In the genomic region with DNA sequence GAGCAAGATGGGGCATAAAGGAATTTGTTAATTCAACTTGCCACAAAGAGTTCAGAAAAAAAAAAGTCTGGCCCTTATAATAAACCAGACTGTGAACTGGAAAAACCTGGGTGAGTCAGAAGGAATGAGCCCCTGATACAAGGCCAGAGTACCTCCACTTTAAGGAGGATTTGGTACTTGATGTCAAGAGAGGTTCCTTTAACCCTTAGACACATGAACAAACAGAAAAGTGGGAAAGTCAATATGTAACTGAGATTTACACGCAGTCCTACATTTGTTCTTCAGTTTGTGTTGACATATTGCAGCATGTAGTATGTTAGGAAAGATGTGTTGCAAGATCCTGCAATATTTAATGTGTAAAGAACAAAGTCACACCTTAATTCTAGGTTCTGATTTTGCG, we compare ENCODE assay signal across 1 cellular context.
TF ChIP-seq lines count a peak whose summit lies in the region.

No MANE protein-coding gene starts in this region.

TF ChIP-seq in HepG2, 621 proteins besides CTCF, POLR2A, EP300 and RAD21 (continued from another document and continues in another):
- TF ChIP-seq, protein P1, sequence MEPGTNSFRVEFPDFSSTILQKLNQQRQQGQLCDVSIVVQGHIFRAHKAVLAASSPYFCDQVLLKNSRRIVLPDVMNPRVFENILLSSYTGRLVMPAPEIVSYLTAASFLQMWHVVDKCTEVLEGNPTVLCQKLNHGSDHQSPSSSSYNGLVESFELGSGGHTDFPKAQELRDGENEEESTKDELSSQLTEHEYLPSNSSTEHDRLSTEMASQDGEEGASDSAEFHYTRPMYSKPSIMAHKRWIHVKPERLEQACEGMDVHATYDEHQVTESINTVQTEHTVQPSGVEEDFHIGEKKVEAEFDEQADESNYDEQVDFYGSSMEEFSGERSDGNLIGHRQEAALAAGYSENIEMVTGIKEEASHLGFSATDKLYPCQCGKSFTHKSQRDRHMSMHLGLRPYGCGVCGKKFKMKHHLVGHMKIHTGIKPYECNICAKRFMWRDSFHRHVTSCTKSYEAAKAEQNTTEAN (CRISPR knock-in tag; conservative IDR thresholded peaks at IDR 0.05): no peak
- TF ChIP-seq NR2C2 (CRISPR knock-in tag; IDR thresholded peaks at IDR 0.05; ENCODE audit: borderline replicate concordance): peak; percentile 53; the same call in 1 of the 2 replicates
- peak; percentile 26 for TF ChIP-seq SKI (IDR thresholded peaks at IDR 0.05; ENCODE audit: partially characterized antibody)
- TF ChIP-seq GATAD1 (CRISPR knock-in tag; IDR thresholded peaks at IDR 0.05): no peak
- TF ChIP-seq, protein P2, sequence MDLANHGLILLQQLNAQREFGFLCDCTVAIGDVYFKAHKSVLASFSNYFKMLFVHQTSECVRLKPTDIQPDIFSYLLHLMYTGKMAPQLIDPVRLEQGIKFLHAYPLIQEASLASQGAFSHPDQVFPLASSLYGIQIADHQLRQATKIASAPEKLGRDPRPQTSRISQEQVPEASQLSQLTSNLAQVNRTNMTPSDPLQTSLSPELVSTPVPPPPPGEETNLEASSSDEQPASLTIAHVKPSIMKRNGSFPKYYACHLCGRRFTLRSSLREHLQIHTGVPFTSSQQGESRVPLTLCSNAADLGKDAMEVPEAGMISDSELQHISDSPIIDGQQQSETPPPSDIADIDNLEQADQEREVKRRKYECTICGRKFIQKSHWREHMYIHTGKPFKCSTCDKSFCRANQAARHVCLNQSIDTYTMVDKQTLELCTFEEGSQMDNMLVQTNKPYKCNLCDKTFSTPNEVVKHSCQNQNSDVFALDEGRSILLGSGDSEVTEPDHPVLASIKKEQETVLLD (CRISPR knock-in tag; IDR thresholded peaks at IDR 0.05; ENCODE audit: low read depth): no peak
- TF ChIP-seq RBAK (CRISPR knock-in tag; IDR thresholded peaks at IDR 0.05): no peak
- TF ChIP-seq, protein P3, sequence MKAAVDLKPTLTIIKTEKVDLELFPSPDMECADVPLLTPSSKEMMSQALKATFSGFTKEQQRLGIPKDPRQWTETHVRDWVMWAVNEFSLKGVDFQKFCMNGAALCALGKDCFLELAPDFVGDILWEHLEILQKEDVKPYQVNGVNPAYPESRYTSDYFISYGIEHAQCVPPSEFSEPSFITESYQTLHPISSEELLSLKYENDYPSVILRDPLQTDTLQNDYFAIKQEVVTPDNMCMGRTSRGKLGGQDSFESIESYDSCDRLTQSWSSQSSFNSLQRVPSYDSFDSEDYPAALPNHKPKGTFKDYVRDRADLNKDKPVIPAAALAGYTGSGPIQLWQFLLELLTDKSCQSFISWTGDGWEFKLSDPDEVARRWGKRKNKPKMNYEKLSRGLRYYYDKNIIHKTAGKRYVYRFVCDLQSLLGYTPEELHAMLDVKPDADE (CRISPR knock-in tag; IDR thresholded peaks at IDR 0.05): no peak
- TF ChIP-seq, protein P4, sequence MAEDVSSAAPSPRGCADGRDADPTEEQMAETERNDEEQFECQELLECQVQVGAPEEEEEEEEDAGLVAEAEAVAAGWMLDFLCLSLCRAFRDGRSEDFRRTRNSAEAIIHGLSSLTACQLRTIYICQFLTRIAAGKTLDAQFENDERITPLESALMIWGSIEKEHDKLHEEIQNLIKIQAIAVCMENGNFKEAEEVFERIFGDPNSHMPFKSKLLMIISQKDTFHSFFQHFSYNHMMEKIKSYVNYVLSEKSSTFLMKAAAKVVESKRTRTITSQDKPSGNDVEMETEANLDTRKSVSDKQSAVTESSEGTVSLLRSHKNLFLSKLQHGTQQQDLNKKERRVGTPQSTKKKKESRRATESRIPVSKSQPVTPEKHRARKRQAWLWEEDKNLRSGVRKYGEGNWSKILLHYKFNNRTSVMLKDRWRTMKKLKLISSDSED (CRISPR knock-in tag; IDR thresholded peaks at IDR 0.05): no peak
- no peak for TF ChIP-seq NPAS2 (CRISPR knock-in tag; IDR thresholded peaks at IDR 0.05; ENCODE audit: borderline replicate concordance)
- TF ChIP-seq ZNF33B (CRISPR knock-in tag; IDR thresholded peaks at IDR 0.05): no peak
- peak; percentile 44; the same call in 1 of the 2 replicates for TF ChIP-seq ZNF24 (IDR thresholded peaks at IDR 0.05)
- TF ChIP-seq, protein P5, sequence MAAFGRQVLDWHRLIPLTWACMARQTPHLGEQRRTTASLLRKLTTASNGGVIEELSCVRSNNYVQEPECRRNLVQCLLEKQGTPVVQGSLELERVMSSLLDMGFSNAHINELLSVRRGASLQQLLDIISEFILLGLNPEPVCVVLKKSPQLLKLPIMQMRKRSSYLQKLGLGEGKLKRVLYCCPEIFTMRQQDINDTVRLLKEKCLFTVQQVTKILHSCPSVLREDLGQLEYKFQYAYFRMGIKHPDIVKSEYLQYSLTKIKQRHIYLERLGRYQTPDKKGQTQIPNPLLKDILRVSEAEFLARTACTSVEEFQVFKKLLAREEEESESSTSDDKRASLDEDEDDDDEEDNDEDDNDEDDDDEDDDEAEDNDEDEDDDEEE (CRISPR knock-in tag; IDR thresholded peaks at IDR 0.05): no peak
- TF ChIP-seq, protein P6, sequence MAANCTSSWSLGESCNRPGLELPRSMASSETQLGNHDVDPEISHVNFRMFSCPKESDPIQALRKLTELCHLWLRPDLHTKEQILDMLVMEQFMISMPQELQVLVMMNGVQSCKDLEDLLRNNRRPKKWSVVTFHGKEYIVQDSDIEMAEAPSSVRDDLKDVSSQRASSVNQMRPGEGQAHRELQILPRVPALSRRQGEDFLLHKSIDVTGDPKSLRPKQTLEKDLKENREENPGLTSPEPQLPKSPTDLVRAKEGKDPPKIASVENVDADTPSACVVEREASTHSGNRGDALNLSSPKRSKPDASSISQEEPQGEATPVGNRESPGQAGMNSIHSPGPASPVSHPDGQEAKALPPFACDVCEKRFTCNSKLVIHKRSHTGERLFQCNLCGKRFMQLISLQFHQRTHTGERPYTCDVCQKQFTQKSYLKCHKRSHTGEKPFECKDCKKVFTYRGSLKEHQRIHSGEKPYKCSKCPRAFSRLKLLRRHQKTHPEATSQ (CRISPR knock-in tag; IDR thresholded peaks at IDR 0.05; ENCODE audit: borderline replicate concordance): no peak
- TF ChIP-seq, protein P7, sequence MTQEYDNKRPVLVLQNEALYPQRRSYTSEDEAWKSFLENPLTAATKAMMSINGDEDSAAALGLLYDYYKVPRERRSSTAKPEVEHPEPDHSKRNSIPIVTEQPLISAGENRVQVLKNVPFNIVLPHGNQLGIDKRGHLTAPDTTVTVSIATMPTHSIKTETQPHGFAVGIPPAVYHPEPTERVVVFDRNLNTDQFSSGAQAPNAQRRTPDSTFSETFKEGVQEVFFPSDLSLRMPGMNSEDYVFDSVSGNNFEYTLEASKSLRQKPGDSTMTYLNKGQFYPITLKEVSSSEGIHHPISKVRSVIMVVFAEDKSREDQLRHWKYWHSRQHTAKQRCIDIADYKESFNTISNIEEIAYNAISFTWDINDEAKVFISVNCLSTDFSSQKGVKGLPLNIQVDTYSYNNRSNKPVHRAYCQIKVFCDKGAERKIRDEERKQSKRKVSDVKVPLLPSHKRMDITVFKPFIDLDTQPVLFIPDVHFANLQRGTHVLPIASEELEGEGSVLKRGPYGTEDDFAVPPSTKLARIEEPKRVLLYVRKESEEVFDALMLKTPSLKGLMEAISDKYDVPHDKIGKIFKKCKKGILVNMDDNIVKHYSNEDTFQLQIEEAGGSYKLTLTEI (CRISPR knock-in tag; conservative IDR thresholded peaks at IDR 0.05): no peak
- TF ChIP-seq, protein P8, sequence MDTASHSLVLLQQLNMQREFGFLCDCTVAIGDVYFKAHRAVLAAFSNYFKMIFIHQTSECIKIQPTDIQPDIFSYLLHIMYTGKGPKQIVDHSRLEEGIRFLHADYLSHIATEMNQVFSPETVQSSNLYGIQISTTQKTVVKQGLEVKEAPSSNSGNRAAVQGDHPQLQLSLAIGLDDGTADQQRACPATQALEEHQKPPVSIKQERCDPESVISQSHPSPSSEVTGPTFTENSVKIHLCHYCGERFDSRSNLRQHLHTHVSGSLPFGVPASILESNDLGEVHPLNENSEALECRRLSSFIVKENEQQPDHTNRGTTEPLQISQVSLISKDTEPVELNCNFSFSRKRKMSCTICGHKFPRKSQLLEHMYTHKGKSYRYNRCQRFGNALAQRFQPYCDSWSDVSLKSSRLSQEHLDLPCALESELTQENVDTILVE (CRISPR knock-in tag; IDR thresholded peaks at IDR 0.05): no peak
- TF ChIP-seq ZBTB21 (CRISPR knock-in tag; IDR thresholded peaks at IDR 0.05): no peak
- no peak for TF ChIP-seq SMAD9 (CRISPR knock-in tag; IDR thresholded peaks at IDR 0.05)
- no peak for TF ChIP-seq LCORL (IDR thresholded peaks at IDR 0.05)
- no peak for TF ChIP-seq LCORL (CRISPR knock-in tag; IDR thresholded peaks at IDR 0.05)
- 0 out of 2 replicates have a peak, but pooled peaks have one; percentile 15 for TF ChIP-seq RXRB (CRISPR knock-in tag; IDR thresholded peaks at IDR 0.05; ENCODE audit: borderline replicate concordance)
- no peak for TF ChIP-seq ZBTB1 (CRISPR knock-in tag; IDR thresholded peaks at IDR 0.05; ENCODE audit: borderline replicate concordance)
- no peak for TF ChIP-seq RELA (CRISPR knock-in tag; IDR thresholded peaks at IDR 0.05)
- TF ChIP-seq ZNF460 (CRISPR knock-in tag; IDR thresholded peaks at IDR 0.05; ENCODE audit: borderline replicate concordance): no peak
- TF ChIP-seq ZNF629 (CRISPR knock-in tag; conservative IDR thresholded peaks at IDR 0.05): no peak
- no peak for TF ChIP-seq RBM39 (IDR thresholded peaks at IDR 0.05; ENCODE audit: low read depth, low read length, poor library complexity, severe bottlenecking)
- peak; percentile 98 for TF ChIP-seq HMG20A (CRISPR knock-in tag; IDR thresholded peaks at IDR 0.05; ENCODE audit: borderline replicate concordance)
- no peak for TF ChIP-seq SMARCC2 (IDR thresholded peaks at IDR 0.05)
- no peak for TF ChIP-seq ZNF7 (CRISPR knock-in tag; IDR thresholded peaks at IDR 0.05)
- TF ChIP-seq MIER3 (CRISPR knock-in tag; IDR thresholded peaks at IDR 0.05; ENCODE audit: borderline replicate concordance): peak; percentile 50; the same call in 1 of the 2 replicates
- TF ChIP-seq CREB1 (IDR thresholded peaks at IDR 0.05): no peak
- TF ChIP-seq CREB1 (CRISPR knock-in tag; IDR thresholded peaks at IDR 0.05): no peak
- TF ChIP-seq ZNF33A (CRISPR knock-in tag; IDR thresholded peaks at IDR 0.05; ENCODE audit: borderline replicate concordance): no peak
- TF ChIP-seq, protein P9, sequence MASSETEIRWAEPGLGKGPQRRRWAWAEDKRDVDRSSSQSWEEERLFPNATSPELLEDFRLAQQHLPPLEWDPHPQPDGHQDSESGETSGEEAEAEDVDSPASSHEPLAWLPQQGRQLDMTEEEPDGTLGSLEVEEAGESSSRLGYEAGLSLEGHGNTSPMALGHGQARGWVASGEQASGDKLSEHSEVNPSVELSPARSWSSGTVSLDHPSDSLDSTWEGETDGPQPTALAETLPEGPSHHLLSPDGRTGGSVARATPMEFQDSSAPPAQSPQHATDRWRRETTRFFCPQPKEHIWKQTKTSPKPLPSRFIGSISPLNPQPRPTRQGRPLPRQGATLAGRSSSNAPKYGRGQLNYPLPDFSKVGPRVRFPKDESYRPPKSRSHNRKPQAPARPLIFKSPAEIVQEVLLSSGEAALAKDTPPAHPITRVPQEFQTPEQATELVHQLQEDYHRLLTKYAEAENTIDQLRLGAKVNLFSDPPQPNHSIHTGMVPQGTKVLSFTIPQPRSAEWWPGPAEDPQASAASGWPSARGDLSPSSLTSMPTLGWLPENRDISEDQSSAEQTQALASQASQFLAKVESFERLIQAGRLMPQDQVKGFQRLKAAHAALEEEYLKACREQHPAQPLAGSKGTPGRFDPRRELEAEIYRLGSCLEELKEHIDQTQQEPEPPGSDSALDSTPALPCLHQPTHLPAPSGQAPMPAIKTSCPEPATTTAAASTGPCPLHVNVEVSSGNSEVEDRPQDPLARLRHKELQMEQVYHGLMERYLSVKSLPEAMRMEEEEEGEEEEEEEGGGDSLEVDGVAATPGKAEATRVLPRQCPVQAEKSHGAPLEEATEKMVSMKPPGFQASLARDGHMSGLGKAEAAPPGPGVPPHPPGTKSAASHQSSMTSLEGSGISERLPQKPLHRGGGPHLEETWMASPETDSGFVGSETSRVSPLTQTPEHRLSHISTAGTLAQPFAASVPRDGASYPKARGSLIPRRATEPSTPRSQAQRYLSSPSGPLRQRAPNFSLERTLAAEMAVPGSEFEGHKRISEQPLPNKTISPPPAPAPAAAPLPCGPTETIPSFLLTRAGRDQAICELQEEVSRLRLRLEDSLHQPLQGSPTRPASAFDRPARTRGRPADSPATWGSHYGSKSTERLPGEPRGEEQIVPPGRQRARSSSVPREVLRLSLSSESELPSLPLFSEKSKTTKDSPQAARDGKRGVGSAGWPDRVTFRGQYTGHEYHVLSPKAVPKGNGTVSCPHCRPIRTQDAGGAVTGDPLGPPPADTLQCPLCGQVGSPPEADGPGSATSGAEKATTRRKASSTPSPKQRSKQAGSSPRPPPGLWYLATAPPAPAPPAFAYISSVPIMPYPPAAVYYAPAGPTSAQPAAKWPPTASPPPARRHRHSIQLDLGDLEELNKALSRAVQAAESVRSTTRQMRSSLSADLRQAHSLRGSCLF (CRISPR knock-in tag; IDR thresholded peaks at IDR 0.05; ENCODE audit: borderline replicate concordance): no peak
